15 cellular contexts compared by ENCODE assay signal in genomic region chr18:25786778-25787177, GRCh38.
DNase-seq lines count a peak whose midpoint lies in the region; ATAC-seq, FAIRE-seq and TF ChIP-seq lines count a peak whose summit lies in the region.
"Had no signal": no experiment of that assay in that cellular context is flagged by ENCODE, and none has a peak within 500 bp of the region (broad histone marks: within the 10 kb centered on the region; RNA-seq: fewer than 3 reads in every experiment).

No MANE protein-coding gene starts in this region.

- intact Hi-C loops in ascending aorta (cut with DNase I) (no loop called here), heart left ventricle (cut with DNase I) (no loop called here)

- H3K27me3 ChIP-seq in SJCRH30 (no peaks in the 10 kb centered on the region), osteoblast (ENCODE audit: insufficient read depth, low read length) (no peaks in the 10 kb centered on the region), ascending aorta (no peaks in the 10 kb centered on the region), heart left ventricle (no peaks in the 10 kb centered on the region)

- FAIRE-seq in GM12891 (lab: Jason Lieb, UNC), result no peak
- FAIRE-seq: GM18507, K562 had no signal

- peak overlapping the region; percentile 68 for H3K27ac ChIP-seq in SJCRH30
- H3K27ac ChIP-seq in osteoblast (ENCODE audit: low read depth, low read length), result peak overlapping the region; percentile 19
- H3K27ac ChIP-seq in ascending aorta, result no peak overlapping the region
- no peak overlapping the region for H3K27ac ChIP-seq in heart left ventricle

- TF ChIP-seq POLR2A in GM12891 (IDR thresholded peaks at IDR 0.05; ENCODE audit: low read depth, low read length), result no peak
- TF ChIP-seq POLR2A in heart left ventricle (IDR thresholded peaks at IDR 0.05), result no peak

- TF ChIP-seq CTCF in epithelial cell of proximal tubule (conservative IDR thresholded peaks at IDR 0.05; ENCODE audit: low read depth, low read length), result no peak
- TF ChIP-seq CTCF in osteoblast (IDR thresholded peaks at IDR 0.05; ENCODE audit: extremely low read depth, low read depth, low read length), result no peak
- no peak for TF ChIP-seq CTCF in ascending aorta (IDR thresholded peaks at IDR 0.05)
- TF ChIP-seq CTCF in heart left ventricle (IDR thresholded peaks at IDR 0.05), result no peak

- H3K9me3 ChIP-seq in SJCRH30 (replicated peaks), result no peaks in the 10 kb centered on the region
- no peaks in the 10 kb centered on the region for H3K9me3 ChIP-seq in osteoblast (ENCODE audit: low read depth, low read length)
- H3K9me3 ChIP-seq in ascending aorta, result no peaks in the 10 kb centered on the region
- H3K9me3 ChIP-seq in heart left ventricle, result no peaks in the 10 kb centered on the region

- H3K36me3 ChIP-seq in SJCRH30, result no peaks in the 10 kb centered on the region
- no peaks in the 10 kb centered on the region for H3K36me3 ChIP-seq in osteoblast (ENCODE audit: insufficient read depth, low read length)
- no peaks in the 10 kb centered on the region for H3K36me3 ChIP-seq in ascending aorta
- H3K36me3 ChIP-seq in heart left ventricle, result no peaks in the 10 kb centered on the region

- H2AFZ ChIP-seq in osteoblast (ENCODE audit: low read length), result no peak overlapping the region

- peak overlapping the region; percentile 8 for H3K4me2 ChIP-seq in osteoblast (ENCODE audit: insufficient read depth, low read length)

- no peak overlapping the region for H3K4me3 ChIP-seq in SJCRH30
- no peak overlapping the region for H3K4me3 ChIP-seq in epithelial cell of proximal tubule (ENCODE audit: low read depth, low read length)
- no peak overlapping the region for H3K4me3 ChIP-seq in osteoblast (ENCODE audit: insufficient read depth, low read length)
- H3K4me3 ChIP-seq in ascending aorta, result no peak overlapping the region
- no peak overlapping the region for H3K4me3 ChIP-seq in heart left ventricle
- H3K4me3 ChIP-seq: K562 had no signal

- H3K79me2 ChIP-seq in osteoblast (ENCODE audit: insufficient read depth, low read length), result no peaks in the 10 kb centered on the region

- DNase-seq in Daoy (ENCODE audit: low read depth) (peak; percentile 79), SJCRH30 (peak; percentile 22 to 31), epithelial cell of proximal tubule (ENCODE audit: low read depth) (peak; percentile 19), osteoblast (ENCODE audit: insufficient read length, low spot score, missing footprints) (peak; percentile 56), GM12891 (ENCODE audit: insufficient read length, low spot score) (no peak), ascending aorta (ENCODE audit: low spot score in 2 of 2) (no peak), heart left ventricle (no peak), NCI-H1105 treated with DMSO at 0.1 percent for 48 hours (lab: John Stamatoyannopoulos, UW) (no peak)
- DNase-seq: activated CD4-positive, CD25-positive, alpha-beta regulatory T cell; amygdala; NCI-H1694 treated with DMSO at 0.1 percent for 48 hours; posterior cingulate gyrus; SHP77 treated with DMSO at 0.1 percent for 48 hours had no signal

- 72 to 88% (median 84%) methylated on average over 2 of the region's 2 CpGs for WGBS in heart left ventricle, 4 donors

- H3K4me1 ChIP-seq in SJCRH30 (peaks cover 14% of the 10 kb centered on the region), osteoblast (ENCODE audit: insufficient read depth, low read length) (peaks cover 9% of the 10 kb centered on the region), ascending aorta (no peaks in the 10 kb centered on the region), heart left ventricle (no peaks in the 10 kb centered on the region)

- H4K20me1 ChIP-seq in osteoblast (ENCODE audit: insufficient read depth, low read length), result no peaks in the 10 kb centered on the region

- no peak for ATAC-seq in heart left ventricle
- ATAC-seq: K562 had no signal

TF ChIP-seq in GM12891, 5 proteins besides CTCF, POLR2A, EP300 and RAD21:
- TF ChIP-seq PAX5 (IDR thresholded peaks at IDR 0.05; ENCODE audit: insufficient read depth, low read length, severe bottlenecking), result no peak
- TF ChIP-seq TAF1 (IDR thresholded peaks at IDR 0.05; ENCODE audit: low read depth, low read length), result no peak
- TF ChIP-seq SPI1 (IDR thresholded peaks at IDR 0.05; ENCODE audit: low read depth, low read length), result no peak
- no peak for TF ChIP-seq POLR2AphosphoS5 (IDR thresholded peaks at IDR 0.05; ENCODE audit: low read depth, low read length)
- no peak for TF ChIP-seq POU2F2 (IDR thresholded peaks at IDR 0.05; ENCODE audit: low read depth, low read length)

Comparison
In these comparisons a context has a peak if more than half of its experiments do, and no peak if none do; other contexts are left out.
1. DNase-seq: peak in Daoy (single experiment), SJCRH30 (2 of 2), epithelial cell of proximal tubule (single experiment) and osteoblast (single experiment); none in GM12891 (single experiment), ascending aorta (0 of 2), heart left ventricle (0 of 5) and NCI-H1105 treated with DMSO at 0.1 percent for 48 hours (single experiment).
2. H3K27ac ChIP-seq: peak in SJCRH30 (single experiment) and osteoblast (single experiment); none in ascending aorta (0 of 2) and heart left ventricle (0 of 12).